In genomic region chr6:40997256-40997957, GRCh38 we compare ENCODE assay signal across 10 cellular contexts. TPM values are rescaled to one million over a fixed set of nuclear protein-coding genes. Genes with fewer than 3 reads are reported as not detected.
DNase-seq lines count a peak whose midpoint lies in the region; ATAC-seq, FAIRE-seq and TF ChIP-seq lines count a peak whose summit lies in the region.
"Had no signal": no experiment of that assay in that cellular context is flagged by ENCODE, and none has a peak within 500 bp of the region (broad histone marks: within the 10 kb centered on the region; RNA-seq: fewer than 3 reads in every experiment).

No MANE protein-coding gene starts in this region.

- no peaks in the 10 kb centered on the region for H3K79me2 ChIP-seq in keratinocyte (ENCODE audit: control insufficient read depth, insufficient read depth, low read length)

- in situ Hi-C loops in astrocyte of the spinal cord (cut with HindIII; ENCODE audit: low sequenced_read_pairs), result no loop called here

- no peak overlapping the region for H3K9ac ChIP-seq in keratinocyte (ENCODE audit: control insufficient read depth, extremely low read depth, insufficient read depth, low read length)

- H3K27ac ChIP-seq in keratinocyte (ENCODE audit: control insufficient read depth, insufficient read depth, low read length), result no peak overlapping the region
- H3K27ac ChIP-seq in testis, result peak overlapping the region in 1 of 2 donors; percentile 29
- H3K27ac ChIP-seq in esophagus squamous epithelium, result peak overlapping the region in 1 of 4 donors; percentile 12

- no peaks in the 10 kb centered on the region for H3K27me3 ChIP-seq in keratinocyte (ENCODE audit: control insufficient read depth, extremely low read depth, insufficient read depth, low read length)
- H3K27me3 ChIP-seq in testis, result no peaks in the 10 kb centered on the region
- H3K27me3 ChIP-seq in esophagus squamous epithelium, result peaks cover 0 to 2% (median 0%) of the 10 kb centered on the region in 4 donors

- H3K4me1 ChIP-seq in keratinocyte (ENCODE audit: control insufficient read depth, extremely low read depth, insufficient read depth, low read length), result peaks cover 13% of the 10 kb centered on the region
- peaks cover 13% of the 10 kb centered on the region for H3K4me1 ChIP-seq in testis
- peaks cover 0 to 22% (median 4%) of the 10 kb centered on the region in 3 donors for H3K4me1 ChIP-seq in esophagus squamous epithelium

- no peak overlapping the region for H3K4me2 ChIP-seq in keratinocyte (ENCODE audit: control insufficient read depth, extremely low read depth, insufficient read depth, low read depth, low read length)

- intact Hi-C loops in testis (cut with DNase I; ENCODE audit: low total_unique reads) (no loop called here), esophagus squamous epithelium (cut with DNase I) (no loop called here)

- H3K9me3 ChIP-seq in keratinocyte (ENCODE audit: control insufficient read depth, low read depth, low read length), result no peaks in the 10 kb centered on the region
- no peaks in the 10 kb centered on the region for H3K9me3 ChIP-seq in testis
- H3K9me3 ChIP-seq in esophagus squamous epithelium, result no peaks in the 10 kb centered on the region

- no peak overlapping the region for H2AFZ ChIP-seq in keratinocyte (ENCODE audit: control insufficient read depth, low read length)

- no peaks in the 10 kb centered on the region for H3K9me1 ChIP-seq in keratinocyte (ENCODE audit: control insufficient read depth, extremely low read depth, insufficient read depth, low read length)

- FAIRE-seq in HTR-8/SVneo (lab: Jason Lieb, UNC) (no peak), keratinocyte (lab: Jason Lieb, UNC) (peak; percentile 9)

- TF ChIP-seq POLR2A in testis (IDR thresholded peaks at IDR 0.05) (no peak), esophagus squamous epithelium (IDR thresholded peaks at IDR 0.05) (no peak)

- H3K4me3 ChIP-seq in astrocyte of the spinal cord (ENCODE audit: low read depth, low read length) (no peak overlapping the region), keratinocyte (ENCODE audit: control insufficient read depth in 2 of 3, extremely low read depth in 1 of 3, insufficient read depth in 2 of 3, low read depth in 1 of 3, low read length in 3 of 3) (no peak overlapping the region), testis (no peak overlapping the region), esophagus squamous epithelium (no peak overlapping the region)

- WGBS in testis, 2 donors, result 49 to 51% methylated on average over 3 to 4 of the region's 4 CpGs
- WGBS in esophagus squamous epithelium, 2 donors, result 38 to 47% methylated on average over 3 of the region's 4 CpGs

- H3K36me3 ChIP-seq in keratinocyte (ENCODE audit: control insufficient read depth in 2 of 2, extremely low read depth in 1 of 2, insufficient read depth in 2 of 2, low read length in 2 of 2) (no peaks in the 10 kb centered on the region), testis (ENCODE audit: low read depth, missing control alignments) (no peaks in the 10 kb centered on the region), esophagus squamous epithelium (no peaks in the 10 kb centered on the region)

- no peak for TF ChIP-seq CTCF in astrocyte of the spinal cord (IDR thresholded peaks at IDR 0.05; ENCODE audit: low read depth, low read length)
- no peak for TF ChIP-seq CTCF in keratinocyte (optimal IDR thresholded peaks at IDR 0.05 in 1 of 3, IDR thresholded peaks at IDR 0.05 in 1 of 3, conservative IDR thresholded peaks at IDR 0.05 in 1 of 3; ENCODE audit: extremely low read depth in 1 of 3, insufficient read depth in 2 of 3, low read length in 3 of 3)
- TF ChIP-seq CTCF in testis (IDR thresholded peaks at IDR 0.05), result no peak
- no peak for TF ChIP-seq CTCF in esophagus squamous epithelium (IDR thresholded peaks at IDR 0.05)

- dilution Hi-C loops in keratinocyte (cut with MboI; ENCODE audit: extremely low pct_ligation_motif_present, low sequenced_read_pairs), result no loop called here

- no peaks in the 10 kb centered on the region for H4K20me1 ChIP-seq in keratinocyte (ENCODE audit: control insufficient read depth, extremely low read depth, insufficient read depth, low read length)

- ATAC-seq in HG02623 (IDR thresholded peaks at IDR 0.05; ENCODE audit: unreplicated experiment), result no peak

- DNase-seq in HTR-8/SVneo (ENCODE audit: insufficient read length, low spot score) (peak; percentile 34), astrocyte of the spinal cord (ENCODE audit: low read depth, low spot score) (peak; percentile 88), keratinocyte (ENCODE audit: low read depth, low spot score) (no peak), testis (peak; percentile 29), cerebellum (ENCODE audit: low spot score) (no peak), esophagus squamous epithelium (lab: John Stamatoyannopoulos, UW) (no peak), SKM-1 treated with dmso at 0.1 percent for 144 hours (lab: John Stamatoyannopoulos, UW; ENCODE audit: unreplicated experiment) (no peak)
- DNase-seq: posterior cingulate gyrus had no signal

RNA-seq across cellular contexts. Expression of gene UNC5CL, which starts 41.6 kb away (rescaled TPM):
- polyA plus RNA-seq in keratinocyte, result 0.23 to 0.50 TPM (median 0.34 TPM) in 3 replicates
- polyA plus RNA-seq in keratinocyte (2011; ENCODE audit: low read depth), result 0.41 TPM
- polyA plus RNA-seq in keratinocyte (2011; cell fraction: cytosol; rRNA removed), result 0.17 and 0.25 TPM in 2 replicates
- polyA plus RNA-seq in keratinocyte (2011; cell fraction: nucleus; rRNA removed), result 3.1 and 3.6 TPM in 2 replicates
- 0.24 and 0.71 TPM in 2 replicates for polyA plus RNA-seq in keratinocyte (2012; ENCODE audit: low replicate concordance)
- 0.13 to 0.42 TPM in 2 of 3 replicates, not detected in the other for polyA minus RNA-seq in keratinocyte
- polyA minus RNA-seq in keratinocyte (2011; cell fraction: cytosol; rRNA and poly(A)+ RNA removed), result not detected
- 0.95 and 1.4 TPM in 2 replicates for polyA minus RNA-seq in keratinocyte (2011; cell fraction: nucleus; rRNA and poly(A)+ RNA removed)
- 1 to 10 TPM; 2.0 to 3.2 TPM for total RNA-seq in testis
- 3.1 TPM for polyA plus RNA-seq in testis (ENCODE audit: insufficient read depth, low read depth, low replicate concordance)
- 0.64 TPM for total RNA-seq in cerebellum
- 1 to 10 TPM in 2 of 4 donors, under 1 TPM in 2; 0.42 to 1.2 (median 0.81) TPM for total RNA-seq in esophagus squamous epithelium

RNA-seq across cellular contexts. Expression of gene TSPO2, which starts 44.9 kb away (rescaled TPM):
- polyA plus RNA-seq in keratinocyte, result not detected in 3 replicates
- not detected for polyA plus RNA-seq in keratinocyte (2011; ENCODE audit: low read depth)
- not detected in 2 replicates for polyA plus RNA-seq in keratinocyte (2011; cell fraction: cytosol; rRNA removed)
- not detected in 2 replicates for polyA plus RNA-seq in keratinocyte (2011; cell fraction: nucleus; rRNA removed)
- polyA plus RNA-seq in keratinocyte (2012; ENCODE audit: low replicate concordance), result not detected in 2 replicates
- polyA minus RNA-seq in keratinocyte, result not detected in 3 replicates
- polyA minus RNA-seq in keratinocyte (2011; cell fraction: cytosol; rRNA and poly(A)+ RNA removed), result not detected
- polyA minus RNA-seq in keratinocyte (2011; cell fraction: nucleus; rRNA and poly(A)+ RNA removed), result not detected in 2 replicates
- total RNA-seq in testis, result not detected
- polyA plus RNA-seq in testis (ENCODE audit: insufficient read depth, low read depth, low replicate concordance), result not detected
- not detected for total RNA-seq in cerebellum
- total RNA-seq in esophagus squamous epithelium, result not detected
- total RNA-seq: activated CD8-positive, alpha-beta memory T cell treated with anti-CD3 and anti-CD28 coated beads for 36 hours had no signal

RNA-seq across cellular contexts. Expression of gene APOBEC2, which starts 55.6 kb away (rescaled TPM):
- polyA plus RNA-seq in keratinocyte, result 0.05 TPM in 1 of 3 replicates, not detected in the others
- not detected for polyA plus RNA-seq in keratinocyte (2011; ENCODE audit: low read depth)
- 0.10 TPM in 1 of 2 replicates, not detected in the other for polyA plus RNA-seq in keratinocyte (2011; cell fraction: cytosol; rRNA removed)
- polyA plus RNA-seq in keratinocyte (2011; cell fraction: nucleus; rRNA removed), result not detected in 2 replicates
- not detected in 2 replicates for polyA plus RNA-seq in keratinocyte (2012; ENCODE audit: low replicate concordance)
- not detected in 3 replicates for polyA minus RNA-seq in keratinocyte
- polyA minus RNA-seq in keratinocyte (2011; cell fraction: cytosol; rRNA and poly(A)+ RNA removed), result not detected
- polyA minus RNA-seq in keratinocyte (2011; cell fraction: nucleus; rRNA and poly(A)+ RNA removed), result not detected in 2 replicates
- total RNA-seq in testis, result 1 to 10 TPM in 1 of 2 donors, under 1 TPM in 1; 0.87 to 1.2 TPM
- 8.5 TPM for polyA plus RNA-seq in testis (ENCODE audit: insufficient read depth, low read depth, low replicate concordance)
- not detected for total RNA-seq in cerebellum
- 1 to 10 TPM in 1 of 4 donors, not detected in 3; 2.2 TPM for total RNA-seq in esophagus squamous epithelium
- total RNA-seq: activated CD8-positive, alpha-beta memory T cell treated with anti-CD3 and anti-CD28 coated beads for 36 hours had no signal

Comparison
In these comparisons a context has a peak if more than half of its experiments do, and no peak if none do; other contexts are left out.
1. DNase-seq: peak in HTR-8/SVneo (single experiment), astrocyte of the spinal cord (single experiment) and testis (single experiment); none in keratinocyte (single experiment), cerebellum (single experiment), esophagus squamous epithelium (single experiment) and SKM-1 treated with dmso at 0.1 percent for 144 hours (single experiment).